In the genomic region with DNA sequence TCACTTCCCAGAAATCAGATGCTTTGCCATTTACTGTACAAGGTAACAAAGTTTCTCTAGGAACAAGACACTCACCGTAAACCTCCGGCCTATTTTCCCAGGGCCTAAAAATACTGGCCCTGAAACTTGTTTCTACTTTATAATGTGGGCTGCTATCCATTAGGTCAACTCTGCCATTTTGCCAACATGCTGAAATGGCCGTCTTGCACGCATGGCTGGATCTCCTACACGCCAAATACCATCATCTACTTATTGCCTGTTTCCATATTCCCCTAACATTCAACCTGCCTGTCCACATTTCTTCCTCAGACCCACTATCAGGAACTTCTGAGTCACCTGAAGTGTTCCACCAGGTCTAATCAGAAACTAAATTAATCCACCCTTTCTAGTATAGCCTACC, we compare ENCODE assay signal across 26 cellular contexts. TPM values are rescaled to one million over a fixed set of nuclear protein-coding genes. Genes with fewer than 3 reads are reported as not detected.
DNase-seq lines count a peak whose midpoint lies in the region; ATAC-seq and TF ChIP-seq lines count a peak whose summit lies in the region.
"Had no signal": no experiment of that assay in that cellular context is flagged by ENCODE, and none has a peak within 500 bp of the region (broad histone marks: within the 10 kb centered on the region; RNA-seq: fewer than 3 reads in every experiment).

No MANE protein-coding gene starts in this region.

- peaks cover 54% of the 10 kb centered on the region for H3K4me1 Mint-ChIP-seq in activated T-cell treated with anti-CD3 and anti-CD28 coated beads, Interleukin-2, amount 50 U/mL, for 72 hours (ENCODE audit: low read depth)
- peaks cover 28% of the 10 kb centered on the region for H3K4me1 Mint-ChIP-seq in endothelial cell (ENCODE audit: unreplicated experiment)
- H3K4me1 Mint-ChIP-seq in stimulated activated naive B cell treated with anti-CD40 and anti-IgM and Interleukin-4, amounts not matched to agents 10 μg/mL and 1 μg/mL and 100 μg/mL, for 72 hours = peaks cover 30 to 56% of the 10 kb centered on the region in 2 donors

- TF ChIP-seq CTCF in endothelial cell (IDR thresholded peaks at IDR 0.05; ENCODE audit: unreplicated experiment) (no peak), RWPE1 (conservative IDR thresholded peaks at IDR 0.05; ENCODE audit: low read depth) (no peak)

- H3K36me3 Mint-ChIP-seq in activated T-cell treated with anti-CD3 and anti-CD28 coated beads, Interleukin-2, amount 50 U/mL, for 72 hours (ENCODE audit: insufficient read depth in 2 of 2) = peaks cover 16 to 33% of the 10 kb centered on the region in 2 donors
- peaks cover 9% of the 10 kb centered on the region for H3K36me3 Mint-ChIP-seq in endothelial cell (ENCODE audit: low read depth, unreplicated experiment)
- H3K36me3 Mint-ChIP-seq in stimulated activated naive B cell treated with anti-CD40 and anti-IgM and Interleukin-4, amounts not matched to agents 10 μg/mL and 1 μg/mL and 100 μg/mL, for 72 hours = peaks cover 28 to 48% of the 10 kb centered on the region in 2 donors

- H3K27me3 Mint-ChIP-seq in activated T-cell treated with anti-CD3 and anti-CD28 coated beads, Interleukin-2, amount 50 U/mL, for 72 hours (ENCODE audit: low read depth) = no peaks in the 10 kb centered on the region
- H3K27me3 Mint-ChIP-seq in endothelial cell (ENCODE audit: unreplicated experiment) = peaks cover 2% of the 10 kb centered on the region
- no peaks in the 10 kb centered on the region for H3K27me3 Mint-ChIP-seq in stimulated activated naive B cell treated with anti-CD40 and anti-IgM and Interleukin-4, amounts not matched to agents 10 μg/mL and 1 μg/mL and 100 μg/mL, for 72 hours
- H3K27me3 Mint-ChIP-seq: T-cell had no signal

- H3K27ac Mint-ChIP-seq in activated T-cell treated with anti-CD3 and anti-CD28 coated beads, Interleukin-2, amount 50 U/mL, for 72 hours = peak overlapping the region; percentile 6
- H3K27ac Mint-ChIP-seq in endothelial cell (ENCODE audit: unreplicated experiment) = peak overlapping the region; percentile 19
- no peak overlapping the region for H3K27ac Mint-ChIP-seq in stimulated activated naive B cell treated with anti-CD40 and anti-IgM and Interleukin-4, amounts not matched to agents 10 μg/mL and 1 μg/mL and 100 μg/mL, for 72 hours
- H3K27ac Mint-ChIP-seq: T-cell had no signal

- peaks cover 0 to 1% of the 10 kb centered on the region in 2 donors for H3K9me3 Mint-ChIP-seq in activated T-cell treated with anti-CD3 and anti-CD28 coated beads, Interleukin-2, amount 50 U/mL, for 72 hours
- no peaks in the 10 kb centered on the region for H3K9me3 Mint-ChIP-seq in endothelial cell (ENCODE audit: unreplicated experiment)
- peaks cover 0 to 5% of the 10 kb centered on the region in 2 donors for H3K9me3 Mint-ChIP-seq in stimulated activated naive B cell treated with anti-CD40 and anti-IgM and Interleukin-4, amounts not matched to agents 10 μg/mL and 1 μg/mL and 100 μg/mL, for 72 hours
- H3K9me3 Mint-ChIP-seq: T-cell had no signal

- DNase-seq in activated T-cell treated with anti-CD3 and anti-CD28 coated beads, Interleukin-2, amount 50 U/mL, for 72 hours = no peak
- no peak for DNase-seq in activated T-cell treated with anti-CD3 and anti-CD28 coated beads, Interleukin-2, amount 50 U/mL, for 1 hour
- DNase-seq in OCI-M1 (lab: John Stamatoyannopoulos, UW) (peak; percentile 53), endothelial cell (ENCODE audit: low spot score) (no peak), RWPE1 (ENCODE audit: low spot score) (no peak), foreskin melanocyte (no peak)
- DNase-seq in stimulated activated naive B cell treated with anti-CD40 and anti-IgM and Interleukin-4, amounts not matched to agents 10 μg/mL and 1 μg/mL and 100 μg/mL, for 72 hours = no peak
- DNase-seq: ACHN; activated CD4-positive, alpha-beta T cell treated with anti-CD3 and anti-CD28 coated beads for 4 hours; activated CD8-positive, alpha-beta memory T cell treated with anti-CD3 and anti-CD28 coated beads, Interleukin-2, amount 50 U/mL, for 48 hours; activated naive CD4-positive, alpha-beta T cell treated with Interleukin-2 at 50 U/mL for 16 hours; C1 segment of cervical spinal cord; effector memory CD4-positive, alpha-beta T cell; GF-D8; KG1; left ventricle myocardium inferior; MV-4-11; NCI-H187 treated with DMSO at 0.1 percent for 48 hours; NCI-H226; NCI-H82; PC-3; small intestine; stimulated activated CD4-positive, alpha-beta T cell treated with anti-CD3 and anti-CD28 coated beads, Interleukin-2, amount 100 ng/mL, for 48 hours; T-cell had no signal

- no peak overlapping the region for H3K27ac ChIP-seq in RWPE1
- H3K27ac ChIP-seq: left ventricle myocardium inferior, neutrophil had no signal

- CTCF ChIA-PET in RWPE1 (lab: Yijun Ruan, JAX) = no interaction called here

- ATAC-seq in activated T-cell treated with anti-CD3 and anti-CD28 coated beads, Interleukin-2, amount 50 U/mL, for 72 hours (replicated peaks in 1 of 2) = no peak
- no peak for ATAC-seq in stimulated activated naive B cell treated with anti-CD40 and anti-IgM and Interleukin-4, amounts not matched to agents 10 μg/mL and 1 μg/mL and 100 μg/mL, for 72 hours (replicated peaks)
- ATAC-seq in HG02938 (IDR thresholded peaks at IDR 0.05; ENCODE audit: unreplicated experiment) = no peak
- ATAC-seq: PC-3, T-cell had no signal

- H3K4me3 Mint-ChIP-seq in activated T-cell treated with anti-CD3 and anti-CD28 coated beads, Interleukin-2, amount 50 U/mL, for 72 hours = peak overlapping the region; percentile 6 to 10
- H3K4me3 Mint-ChIP-seq in endothelial cell (ENCODE audit: unreplicated experiment) = no peak overlapping the region
- peak overlapping the region; percentile 0 for H3K4me3 Mint-ChIP-seq in stimulated activated naive B cell treated with anti-CD40 and anti-IgM and Interleukin-4, amounts not matched to agents 10 μg/mL and 1 μg/mL and 100 μg/mL, for 72 hours

- POLR2A ChIA-PET in RWPE1 (lab: Yijun Ruan, JAX; ENCODE audit: low non-redundant PET) = no interaction called here

RNA-seq across cellular contexts. Expression of gene TBCA, which starts 4.7 kb away (rescaled TPM):
- total RNA-seq in activated T-cell treated with anti-CD3 and anti-CD28 coated beads, Interleukin-2, amount 50 U/mL, for 72 hours = 100 to 1,000 TPM; 163 to 175 TPM
- 232 TPM for total RNA-seq in endothelial cell (ENCODE audit: unreplicated experiment)
